In the genomic region with DNA sequence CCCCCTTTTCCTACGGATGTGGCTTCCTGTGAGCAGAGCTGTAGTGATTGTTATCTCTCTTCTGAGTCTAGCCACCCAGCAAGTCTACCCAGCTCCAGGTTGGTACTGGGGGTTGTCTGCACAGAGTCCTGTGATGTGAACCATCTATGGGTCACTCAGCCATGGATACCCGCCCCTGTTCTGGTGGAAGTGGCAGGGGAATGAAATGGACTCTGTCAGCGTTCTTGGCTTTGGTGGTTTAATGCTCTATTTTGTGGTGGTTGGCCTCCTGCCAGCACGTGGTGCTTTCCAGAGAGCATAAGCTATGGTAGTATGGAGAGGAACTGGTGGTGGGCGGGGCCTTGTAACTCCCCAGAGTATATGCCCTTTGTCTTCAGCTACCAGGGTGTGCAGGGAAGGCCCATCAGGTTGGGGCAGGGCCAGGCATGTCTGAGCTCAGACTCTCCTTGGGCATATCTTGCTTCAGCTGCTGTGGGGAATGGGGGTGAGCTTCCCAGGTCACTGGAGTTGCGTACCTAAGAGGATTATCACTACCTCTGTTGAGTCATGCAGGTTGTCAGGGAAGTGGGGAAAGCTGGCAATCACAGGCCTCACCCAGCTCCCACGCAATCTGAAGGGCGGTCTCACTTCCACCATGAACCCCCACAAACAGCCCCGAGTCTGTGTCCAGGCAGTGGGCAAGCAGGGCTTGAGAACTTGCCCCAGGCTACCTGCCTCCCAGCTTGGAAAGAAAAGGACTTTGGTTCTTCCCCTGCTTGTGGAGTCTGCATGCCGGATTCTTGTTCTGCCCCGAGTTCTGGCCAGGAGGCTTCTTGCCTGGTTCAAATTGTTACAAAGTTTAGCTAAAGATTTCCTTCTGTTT, we compare ENCODE assay signal across 14 cellular contexts. TPM values are rescaled to one million over a fixed set of nuclear protein-coding genes. Genes with fewer than 3 reads are reported as not detected.
DNase-seq lines count a peak whose midpoint lies in the region; ATAC-seq and TF ChIP-seq lines count a peak whose summit lies in the region.
"Had no signal": no experiment of that assay in that cellular context is flagged by ENCODE, and none has a peak within 500 bp of the region (broad histone marks: within the 10 kb centered on the region; RNA-seq: fewer than 3 reads in every experiment).

No MANE protein-coding gene starts in this region.

- no peak overlapping the region for H2BK120ac ChIP-seq in trophoblast cell (ENCODE audit: insufficient read depth, low read length, poor library complexity)

- no peak overlapping the region for H2AFZ ChIP-seq in trophoblast cell (ENCODE audit: insufficient read depth, low read length, poor library complexity)

- no peak overlapping the region for H4K91ac ChIP-seq in trophoblast cell (ENCODE audit: low read depth, low read length)

- H3K79me1 ChIP-seq in trophoblast cell (ENCODE audit: low read length), result no peaks in the 10 kb centered on the region

- no peaks in the 10 kb centered on the region for H3K79me2 ChIP-seq in trophoblast cell (ENCODE audit: control insufficient read depth, insufficient read depth, low read length, poor library complexity)

- peak; percentile 17 for DNase-seq in NCI-H1436 (lab: John Stamatoyannopoulos, UW)
- DNase-seq in NCI-H1436 treated with DMSO at 0.1 percent for 48 hours (lab: John Stamatoyannopoulos, UW), result no peak
- peak; percentile 52 for DNase-seq in RPMI7951 (ENCODE audit: low read depth)
- DNase-seq in foreskin keratinocyte, result peak; percentile 99 to 100
- no peak for DNase-seq in uterus
- no peak for DNase-seq in trophoblast cell
- no peak for DNase-seq in cerebellar cortex (ENCODE audit: low spot score)
- DNase-seq: activated CD4-positive, alpha-beta T cell treated with anti-CD3 and anti-CD28 coated beads for 4 hours; DMS 273 treated with DMSO at 0.1 percent for 48 hours; Karpas-422; NCI-H524 treated with DMSO at 0.1 percent for 48 hours had no signal

- no peak overlapping the region for H3K23ac ChIP-seq in trophoblast cell (ENCODE audit: low read length)

- TF ChIP-seq POLR2A in uterus (IDR thresholded peaks at IDR 0.05), result no peak

- H3K4me2 ChIP-seq in trophoblast cell (ENCODE audit: low read length), result no peak overlapping the region

- H3K9me3 ChIP-seq in uterus (no peaks in the 10 kb centered on the region), trophoblast cell (ENCODE audit: insufficient read depth, low read depth, low read length) (peaks cover 3% of the 10 kb centered on the region)

- H3K4me3 ChIP-seq in uterus, result no peak overlapping the region
- no peak overlapping the region for H3K4me3 ChIP-seq in trophoblast cell (ENCODE audit: low read depth, low read length)

- no CpG with 5 or more reads among the region's 11 CpGs for WGBS in trophoblast cell (ENCODE audit: extremely low coverage, insufficient coverage, insufficient read length)

- no peak overlapping the region for H3K18ac ChIP-seq in trophoblast cell (ENCODE audit: low read length)

- H3K36me3 ChIP-seq in uterus, result no peaks in the 10 kb centered on the region
- no peaks in the 10 kb centered on the region for H3K36me3 ChIP-seq in trophoblast cell (ENCODE audit: control insufficient read depth in 1 of 2, insufficient read depth in 2 of 2, low read length in 2 of 2)

- no peak overlapping the region for H4K12ac ChIP-seq in trophoblast cell (ENCODE audit: low read depth, low read length)

- no peaks in the 10 kb centered on the region for H3K27me3 ChIP-seq in foreskin keratinocyte
- H3K27me3 ChIP-seq in uterus, result no peaks in the 10 kb centered on the region
- no peaks in the 10 kb centered on the region for H3K27me3 ChIP-seq in trophoblast cell (ENCODE audit: insufficient read depth, low read length)

- H3K14ac ChIP-seq in trophoblast cell (ENCODE audit: low read length), result no peak overlapping the region

- H2BK12ac ChIP-seq in trophoblast cell (ENCODE audit: low read length), result no peak overlapping the region

- intact Hi-C loops in uterus (cut with DNase I; ENCODE audit: low total_unique reads), result no loop called here

- H2AK5ac ChIP-seq in trophoblast cell (ENCODE audit: low read length), result no peak overlapping the region

- H3K27ac ChIP-seq in foreskin keratinocyte, result peak overlapping the region; percentile 89
- no peak overlapping the region for H3K27ac ChIP-seq in uterus
- H3K27ac ChIP-seq in trophoblast cell (ENCODE audit: low read depth, low read length), result no peak overlapping the region

- no peak overlapping the region for H4K8ac ChIP-seq in trophoblast cell (ENCODE audit: low read depth, low read length)

- H3K4ac ChIP-seq in trophoblast cell (ENCODE audit: low read depth, low read length), result no peak overlapping the region

- no peak overlapping the region for H3K9ac ChIP-seq in trophoblast cell (ENCODE audit: low read length)

- TF ChIP-seq CTCF in foreskin keratinocyte (conservative IDR thresholded peaks at IDR 0.05) (no peak), uterus (IDR thresholded peaks at IDR 0.05) (no peak)

- H3K4me1 ChIP-seq in foreskin keratinocyte (peaks cover 39% of the 10 kb centered on the region), uterus (no peaks in the 10 kb centered on the region), trophoblast cell (ENCODE audit: control insufficient read depth in 1 of 2, insufficient read depth in 2 of 2, low read length in 2 of 2) (no peaks in the 10 kb centered on the region)

- peak; percentile 40 for ATAC-seq in GM21423 (IDR thresholded peaks at IDR 0.05; ENCODE audit: unreplicated experiment)
- peak; percentile 96 for ATAC-seq in foreskin keratinocyte

- no peak overlapping the region for H2BK5ac ChIP-seq in trophoblast cell (ENCODE audit: low read depth, low read length, poor library complexity)

RNA-seq across cellular contexts. Expression of a gene that starts 9.0 kb away (rescaled TPM):
- total RNA-seq in RPMI7951 (2014; rRNA removed; shearing (Covaris generic)), result not detected in 2 replicates
- total RNA-seq in foreskin keratinocyte (not detected in 2 replicates), uterus (under 1 TPM in 2 of 4 donors, not detected in 2; 0.21 to 0.70 TPM)
- polyA plus RNA-seq in foreskin keratinocyte, result not detected in 2 replicates
- polyA plus RNA-seq in trophoblast cell (2013), result not detected in 2 replicates
- total RNA-seq: A172, subcutaneous adipose tissue had no signal

Comparison
In these comparisons a context has a peak if more than half of its experiments do, and no peak if none do; other contexts are left out.
1. DNase-seq: peak in NCI-H1436 (single experiment), RPMI7951 (single experiment) and foreskin keratinocyte (2 of 2); none in NCI-H1436 treated with DMSO at 0.1 percent for 48 hours (single experiment), uterus (0 of 2), trophoblast cell (0 of 2) and cerebellar cortex (single experiment).